In genomic region chr18:13199169-13199568, GRCh38 we compare ENCODE assay signal across 29 cellular contexts.
"Had no signal": no experiment of that assay in that cellular context is flagged by ENCODE, and none has a peak within 500 bp of the region (broad histone marks: within the 10 kb centered on the region; RNA-seq: fewer than 3 reads in every experiment).

No MANE protein-coding gene starts in this region.

- H3K27ac Mint-ChIP-seq: activated CD4-positive, alpha-beta memory T cell treated with anti-CD3 and anti-CD28 coated beads for 36 hours; activated CD4-positive, alpha-beta T cell treated with anti-CD3 and anti-CD28 coated beads for 36 hours; activated CD4-positive, alpha-beta T cell treated with anti-CD3 and anti-CD28 coated beads, Interleukin-2, amount 10 ng/mL, durations not matched to agents 24 days and 14 days; activated CD8-positive, alpha-beta memory T cell treated with anti-CD3 and anti-CD28 coated beads, Interleukin-2, amount 10 ng/mL, durations not matched to agents 7 days and 5 days; activated CD8-positive, alpha-beta T cell treated with anti-CD3 and anti-CD28 coated beads, Interleukin-2, amount 10 ng/mL, durations not matched to agents 7 days and 5 days; activated naive CD4-positive, alpha-beta T cell treated with anti-CD3 and anti-CD28 coated beads for 36 hours; activated naive CD4-positive, alpha-beta T cell treated with anti-CD3 and anti-CD28 coated beads, Interleukin-2, amount 50 U/mL, for 24 hours; activated naive CD8-positive, alpha-beta T cell treated with anti-CD3 and anti-CD28 coated beads, Interleukin-2, amount 10 ng/mL, durations not matched to agents 7 days and 5 days; activated T-helper 1 cell treated with anti-CD3 and anti-CD28 coated beads, Interleukin-12 subunit alpha, Interleukin-12 subunit beta, Interleukin-2, Interleukin-4 antibody, amounts not matched to agents 30 ng/mL and 10 ng/mL and 1 ng/mL, durations not matched to agents 14 hours and 24 hours and 36 hours; activated T-helper 2 cell treated with anti-CD3 and anti-CD28 coated beads, Interferon-gamma antibody, Interleukin-2, Interleukin-4, amounts not matched to agents 10 μg/mL and 5 μg/mL and 100 μg/mL, durations not matched to agents 14 hours and 24 hours and 36 hours; brain had no signal

- H3K27ac ChIP-seq: ascending aorta, breast epithelium, cardiac muscle cell, colonic mucosa, epithelial cell of prostate, WERI-Rb-1 had no signal

- H3K4me3 Mint-ChIP-seq: activated CD4-positive, alpha-beta memory T cell treated with anti-CD3 and anti-CD28 coated beads for 36 hours; activated CD4-positive, alpha-beta T cell treated with anti-CD3 and anti-CD28 coated beads for 36 hours; activated CD4-positive, alpha-beta T cell treated with anti-CD3 and anti-CD28 coated beads, Interleukin-2, amount 10 ng/mL, durations not matched to agents 24 days and 14 days; activated CD8-positive, alpha-beta memory T cell treated with anti-CD3 and anti-CD28 coated beads, Interleukin-2, amount 10 ng/mL, durations not matched to agents 7 days and 5 days; activated CD8-positive, alpha-beta T cell treated with anti-CD3 and anti-CD28 coated beads, Interleukin-2, amount 10 ng/mL, durations not matched to agents 7 days and 5 days; activated naive CD4-positive, alpha-beta T cell treated with anti-CD3 and anti-CD28 coated beads for 36 hours; activated naive CD4-positive, alpha-beta T cell treated with anti-CD3 and anti-CD28 coated beads, Interleukin-2, amount 50 U/mL, for 24 hours; activated naive CD8-positive, alpha-beta T cell treated with anti-CD3 and anti-CD28 coated beads, Interleukin-2, amount 10 ng/mL, durations not matched to agents 7 days and 5 days; activated T-helper 1 cell treated with anti-CD3 and anti-CD28 coated beads, Interleukin-12 subunit alpha, Interleukin-12 subunit beta, Interleukin-2, Interleukin-4 antibody, amounts not matched to agents 30 ng/mL and 10 ng/mL and 1 ng/mL, durations not matched to agents 14 hours and 24 hours and 36 hours; brain had no signal

- H3K4me3 ChIP-seq: ascending aorta, breast epithelium, cardiac muscle cell, colonic mucosa had no signal

- H3K36me3 Mint-ChIP-seq: brain had no signal

- DNase-seq: activated CD4-positive, alpha-beta memory T cell treated with anti-CD3 and anti-CD28 coated beads for 36 hours; activated CD4-positive, alpha-beta T cell treated with anti-CD3 and anti-CD28 coated beads for 36 hours; activated CD4-positive, alpha-beta T cell treated with anti-CD3 and anti-CD28 coated beads, Interleukin-2, amount 10 ng/mL, durations not matched to agents 24 days and 14 days; activated CD4-positive, CD25-positive, alpha-beta regulatory T cell; activated CD4-positive, CD25-positive, alpha-beta regulatory T cell treated with anti-CD3 and anti-CD28 coated beads, Interleukin-2, amount 50 U/mL, for 72 hours; activated CD8-positive, alpha-beta memory T cell treated with anti-CD3 and anti-CD28 coated beads, Interleukin-2, amount 10 ng/mL, durations not matched to agents 7 days and 5 days; activated CD8-positive, alpha-beta memory T cell treated with anti-CD3 and anti-CD28 coated beads, Interleukin-2, amount 50 U/mL, for 4 hours; activated CD8-positive, alpha-beta T cell treated with anti-CD3 and anti-CD28 coated beads, Interleukin-2, amount 10 ng/mL, durations not matched to agents 7 days and 5 days; activated effector memory CD4-positive, alpha-beta T cell treated with anti-CD3 and anti-CD28 coated beads, Interleukin-2, amount 50 U/mL, for 16 hours; activated naive CD4-positive, alpha-beta T cell treated with anti-CD3 and anti-CD28 coated beads for 36 hours; activated naive CD8-positive, alpha-beta T cell treated with anti-CD3 and anti-CD28 coated beads, Interleukin-2, amount 10 ng/mL, durations not matched to agents 7 days and 5 days; activated T-cell treated with anti-CD3 and anti-CD28 coated beads, Interleukin-2, amount 50 U/mL, for 1 hour; activated T-cell treated with anti-CD3 and anti-CD28 coated beads, Interleukin-2, amount 50 U/mL, for 48 hours; central memory CD4-positive, alpha-beta T cell; cerebellar nuclear complex; colonic mucosa; effector CD8-positive, alpha-beta T cell; foreskin fibroblast; head of caudate nucleus; T-helper 2 cell; WERI-Rb-1 had no signal

- H3K4me1 Mint-ChIP-seq: activated CD4-positive, alpha-beta T cell treated with anti-CD3 and anti-CD28 coated beads for 36 hours; activated CD4-positive, alpha-beta T cell treated with anti-CD3 and anti-CD28 coated beads, Interleukin-2, amount 10 ng/mL, durations not matched to agents 24 days and 14 days; activated CD8-positive, alpha-beta memory T cell treated with anti-CD3 and anti-CD28 coated beads, Interleukin-2, amount 10 ng/mL, durations not matched to agents 7 days and 5 days; activated naive CD4-positive, alpha-beta T cell treated with anti-CD3 and anti-CD28 coated beads, Interleukin-2, amount 50 U/mL, for 24 hours; activated naive CD8-positive, alpha-beta T cell treated with anti-CD3 and anti-CD28 coated beads, Interleukin-2, amount 10 ng/mL, durations not matched to agents 7 days and 5 days; brain had no signal

- H3K36me3 ChIP-seq: ascending aorta, breast epithelium, cardiac muscle cell, colonic mucosa, WERI-Rb-1 had no signal

- H3K9me3 ChIP-seq: colonic mucosa had no signal

- H3K4me1 ChIP-seq: ascending aorta, breast epithelium, colonic mucosa had no signal

- H3K27me3 ChIP-seq: ascending aorta, breast epithelium, cardiac muscle cell, colonic mucosa had no signal

- ATAC-seq: activated CD4-positive, alpha-beta T cell treated with anti-CD3 and anti-CD28 coated beads for 36 hours; activated CD8-positive, alpha-beta memory T cell treated with anti-CD3 and anti-CD28 coated beads, Interleukin-2, amount 10 ng/mL, durations not matched to agents 7 days and 5 days; activated CD8-positive, alpha-beta T cell treated with anti-CD3 and anti-CD28 coated beads, Interleukin-2, amount 10 ng/mL, durations not matched to agents 7 days and 5 days had no signal
